In the genomic region with DNA sequence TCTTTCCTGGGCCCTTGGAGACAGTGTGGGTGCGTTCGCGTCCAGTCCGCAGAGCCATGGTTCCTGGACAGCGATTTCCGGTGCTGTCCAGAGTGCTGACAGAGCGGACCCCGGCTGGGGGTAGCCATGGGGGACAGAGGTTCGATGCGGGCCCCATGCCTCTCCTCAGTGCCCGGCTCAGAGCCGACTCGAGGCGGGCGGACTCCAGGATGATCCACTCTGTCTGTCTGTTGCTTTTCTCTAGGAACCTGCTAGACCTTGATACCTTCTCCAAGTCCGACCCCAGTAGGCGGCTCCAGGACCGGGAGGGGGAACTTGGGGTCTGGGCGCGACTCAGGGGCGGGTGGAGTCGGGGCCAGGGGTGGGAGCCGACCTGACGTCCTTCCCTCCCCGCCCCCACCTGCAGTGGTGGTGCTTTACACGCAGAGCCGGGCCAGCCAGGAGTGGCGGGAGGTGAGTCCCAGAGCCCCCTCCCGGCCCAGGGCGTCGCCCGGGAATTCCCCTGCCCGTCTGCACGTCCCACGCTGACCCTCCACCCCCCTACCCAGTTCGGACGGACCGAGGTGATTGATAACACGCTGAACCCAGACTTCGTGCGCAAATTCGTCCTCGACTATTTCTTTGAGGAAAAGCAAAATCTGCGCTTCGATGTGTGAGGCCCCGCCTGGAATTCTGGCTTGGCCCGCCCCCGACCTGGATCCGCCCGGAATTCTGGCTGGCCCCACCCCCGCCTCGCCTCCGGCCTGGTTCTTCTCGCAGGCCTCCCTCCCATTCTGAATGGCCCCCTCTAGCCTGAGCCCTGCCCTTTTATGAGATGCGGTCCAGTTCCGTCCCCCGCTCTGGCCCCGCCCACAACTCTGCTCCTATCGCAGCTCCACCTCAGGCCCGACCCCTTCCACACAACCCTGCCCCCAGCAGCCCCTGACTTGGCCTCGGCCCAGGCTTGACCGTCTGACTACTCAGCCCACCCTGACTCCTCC, we compare ENCODE assay signal across 8 cellular contexts. TPM values are rescaled to one million over a fixed set of nuclear protein-coding genes. Genes with fewer than 3 reads are reported as not detected.
DNase-seq lines count a peak whose midpoint lies in the region; ATAC-seq lines count a peak whose summit lies in the region.

No MANE protein-coding gene starts in this region.

- H3K9me3 ChIP-seq in iPS-15b (ENCODE audit: control insufficient read depth, insufficient read depth, low read length) (no peaks in the 10 kb centered on the region), SJCRH30 (replicated peaks) (no peaks in the 10 kb centered on the region)

- H3K36me3 ChIP-seq in iPS-15b (ENCODE audit: control insufficient read depth, insufficient read depth, low read length) (peaks cover 4% of the 10 kb centered on the region), SJCRH30 (no peaks in the 10 kb centered on the region)

- no peaks in the 10 kb centered on the region for H3K4me1 ChIP-seq in iPS-15b (ENCODE audit: control insufficient read depth, insufficient read depth, low read length)
- no peaks in the 10 kb centered on the region for H3K4me1 ChIP-seq in SJCRH30

- no peak overlapping the region for H3K27ac ChIP-seq in skin epidermis
- H3K27ac ChIP-seq in SJCRH30 = no peak overlapping the region

- DNase-seq in COLO829 (ENCODE audit: low spot score) (peak; percentile 37), HuH-7.5 (ENCODE audit: low spot score) (peak; percentile 89), astrocyte of the hippocampus (ENCODE audit: low read depth, low spot score) (peak; percentile 70), globus pallidus (ENCODE audit: low spot score) (no peak), SJCRH30 (no peak)

- H3K9ac ChIP-seq in iPS-15b (ENCODE audit: low read depth, low read length) = no peak overlapping the region

- no peak for ATAC-seq in GM19395 (IDR thresholded peaks at IDR 0.05; ENCODE audit: unreplicated experiment)

- H3K27me3 ChIP-seq in iPS-15b (ENCODE audit: control insufficient read depth, insufficient read depth, low read length) = peaks cover 10% of the 10 kb centered on the region
- H3K27me3 ChIP-seq in SJCRH30 = no peaks in the 10 kb centered on the region

- H3K4me3 ChIP-seq in iPS-15b (ENCODE audit: low read depth, low read length) = peak overlapping the region; percentile 74
- H3K4me3 ChIP-seq in skin epidermis = peak overlapping the region in 5 of 7 experiments; percentile 7 to 32 (median 21)
- no peak overlapping the region for H3K4me3 ChIP-seq in SJCRH30

RNA-seq across cellular contexts. Expression of a gene that starts 1.0 kb away (rescaled TPM):
- 0.06 TPM in 1 of 2 replicates, not detected in the other for total RNA-seq in SJCRH30 (2014; rRNA removed; shearing (Covaris generic))

RNA-seq across cellular contexts. Expression of a gene that starts 26.9 kb away (rescaled TPM):
- 22.0 and 23.4 TPM in 2 replicates for total RNA-seq in SJCRH30 (2014; rRNA removed; shearing (Covaris generic))

RNA-seq across cellular contexts. Expression of a gene that starts 45.1 kb away (rescaled TPM):
- total RNA-seq in SJCRH30 (2014; rRNA removed; shearing (Covaris generic)) = 32.2 and 35.0 TPM in 2 replicates

RNA-seq across cellular contexts. Expression of a gene that starts 55.3 kb away (rescaled TPM):
- total RNA-seq in SJCRH30 (2014; rRNA removed; shearing (Covaris generic)) = 21.2 and 21.7 TPM in 2 replicates

Comparison
In these comparisons a context has a peak if more than half of its experiments do, and no peak if none do; other contexts are left out.
1. DNase-seq: peak in COLO829 (single experiment), HuH-7.5 (single experiment) and astrocyte of the hippocampus (single experiment); none in globus pallidus (single experiment) and SJCRH30 (0 of 2).